ENCODE assay signal across 19 cellular contexts in the genomic region with DNA sequence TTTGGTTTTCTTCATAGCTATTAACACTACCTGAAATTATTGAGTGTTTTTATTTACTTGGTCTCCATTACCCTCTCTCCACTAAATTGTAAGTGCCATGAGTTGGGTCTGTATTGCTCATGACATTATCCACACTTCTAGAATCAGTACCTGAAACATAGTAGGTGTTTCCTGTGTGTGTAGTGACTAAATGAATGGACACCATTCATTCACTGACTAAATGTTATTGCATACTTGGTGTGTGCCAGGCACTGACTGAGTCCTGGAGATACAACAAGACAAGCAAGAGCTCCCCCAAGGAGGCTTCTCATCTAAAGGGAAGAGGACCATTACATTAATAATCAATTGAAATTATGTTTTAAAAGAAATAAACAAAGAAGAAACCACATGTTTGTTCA. TPM values are rescaled to one million over a fixed set of nuclear protein-coding genes. Genes with fewer than 3 reads are reported as not detected.
A peak's percentile ranks its signal among the peaks of the same experiment; 100 is the strongest.
DNase-seq lines count a peak whose midpoint lies in the region; ATAC-seq and TF ChIP-seq lines count a peak whose summit lies in the region.
"Had no signal": no experiment of that assay in that cellular context is flagged by ENCODE, and none has a peak within 500 bp of the region (broad histone marks: within the 10 kb centered on the region; RNA-seq: fewer than 3 reads in every experiment).

No MANE protein-coding gene starts in this region.

- no peak for TF ChIP-seq CTCF in activated B cell treated with CpG ODN at 0.5 μM for 24 hours (IDR thresholded peaks at IDR 0.05)

- no peaks in the 10 kb centered on the region for H3K27me3 Mint-ChIP-seq in activated naive CD8-positive, alpha-beta T cell treated with anti-CD3 and anti-CD28 coated beads, Interleukin-2, amount 50 U/mL, for 24 hours
- no peaks in the 10 kb centered on the region for H3K27me3 Mint-ChIP-seq in activated naive CD8-positive, alpha-beta T cell treated with anti-CD3 and anti-CD28 coated beads for 36 hours
- no peaks in the 10 kb centered on the region for H3K27me3 Mint-ChIP-seq in activated B cell treated with CpG ODN at 0.5 μM for 24 hours
- H3K27me3 Mint-ChIP-seq in stimulated activated naive B cell treated with anti-CD40 and anti-IgM and Interleukin-4, amounts not matched to agents 10 μg/mL and 1 μg/mL and 100 μg/mL, for 72 hours, result no peaks in the 10 kb centered on the region
- peaks cover 4% of the 10 kb centered on the region for H3K27me3 Mint-ChIP-seq in T-helper 17 cell

- H3K4me3 Mint-ChIP-seq in activated naive CD8-positive, alpha-beta T cell treated with anti-CD3 and anti-CD28 coated beads, Interleukin-2, amount 50 U/mL, for 24 hours, result no peak overlapping the region
- H3K4me3 Mint-ChIP-seq in activated naive CD8-positive, alpha-beta T cell treated with anti-CD3 and anti-CD28 coated beads for 36 hours, result no peak overlapping the region
- no peak overlapping the region for H3K4me3 Mint-ChIP-seq in activated B cell treated with CpG ODN at 0.5 μM for 24 hours
- H3K4me3 Mint-ChIP-seq in stimulated activated naive B cell treated with anti-CD40 and anti-IgM and Interleukin-4, amounts not matched to agents 10 μg/mL and 1 μg/mL and 100 μg/mL, for 72 hours, result no peak overlapping the region
- no peak overlapping the region for H3K4me3 Mint-ChIP-seq in T-helper 17 cell
- H3K4me3 Mint-ChIP-seq: CD8-positive, alpha-beta memory T cell had no signal

- POLR2A ChIA-PET in activated B cell treated with CpG ODN at 0.5 μM for 24 hours (lab: Charles Lee), result interaction anchor here (1.0 to 3.0 kb wide), 4 partner anchors 28 to 478 kb away, joined by 4 to 37 read pairs (median 13); a partner anchor contains a TSS

- no peaks in the 10 kb centered on the region for H3K36me3 Mint-ChIP-seq in activated naive CD8-positive, alpha-beta T cell treated with anti-CD3 and anti-CD28 coated beads, Interleukin-2, amount 50 U/mL, for 24 hours (ENCODE audit: low read depth)
- H3K36me3 Mint-ChIP-seq in activated naive CD8-positive, alpha-beta T cell treated with anti-CD3 and anti-CD28 coated beads for 36 hours, result no peaks in the 10 kb centered on the region
- H3K36me3 Mint-ChIP-seq in activated B cell treated with CpG ODN at 0.5 μM for 24 hours (ENCODE audit: low read depth), result no peaks in the 10 kb centered on the region
- H3K36me3 Mint-ChIP-seq in stimulated activated naive B cell treated with anti-CD40 and anti-IgM and Interleukin-4, amounts not matched to agents 10 μg/mL and 1 μg/mL and 100 μg/mL, for 72 hours, result no peaks in the 10 kb centered on the region
- H3K36me3 Mint-ChIP-seq in T-helper 17 cell (ENCODE audit: low read depth), result no peaks in the 10 kb centered on the region
- H3K36me3 Mint-ChIP-seq: CD8-positive, alpha-beta memory T cell had no signal

- intact Hi-C loops in activated B cell treated with CpG ODN at 0.5 μM for 24 hours (cut with micrococcal nuclease), result loop anchor here (2.0 kb wide), 1 partner anchor 20 kb away; no protein-coding TSS in a partner anchor

- CTCF ChIA-PET in activated B cell treated with CpG ODN at 0.5 μM for 24 hours (lab: Charles Lee), result interaction anchor here (0.6 to 1.6 kb wide), 5 partner anchors 11 to 821 kb away, joined by 3 to 6 read pairs (median 4); no protein-coding TSS in a partner anchor

- no peak for DNase-seq in activated naive CD8-positive, alpha-beta T cell treated with anti-CD3 and anti-CD28 coated beads, Interleukin-2, amount 50 U/mL, for 24 hours
- DNase-seq in activated naive CD8-positive, alpha-beta T cell treated with anti-CD3 and anti-CD28 coated beads for 36 hours, result no peak
- DNase-seq in activated B cell treated with CpG ODN at 0.5 μM for 24 hours, result no peak
- DNase-seq in stimulated activated naive B cell treated with anti-CD40 and anti-IgM and Interleukin-4, amounts not matched to agents 10 μg/mL and 1 μg/mL and 100 μg/mL, for 72 hours, result no peak
- no peak for DNase-seq in NCI-H2196 (lab: John Stamatoyannopoulos, UW; ENCODE audit: unreplicated experiment)
- DNase-seq in T-helper 17 cell, result no peak
- no peak for DNase-seq in pons (ENCODE audit: low spot score)
- DNase-seq: CD8-positive, alpha-beta memory T cell; KBM-7; NCI-H1092 treated with DMSO at 0.1 percent for 48 hours; NCI-H1694; NCI-H2107; NCI-H345; NCI-H526 treated with DMSO at 0.1 percent for 48 hours; SK-N-SH had no signal

- no peaks in the 10 kb centered on the region for H3K9me3 Mint-ChIP-seq in activated naive CD8-positive, alpha-beta T cell treated with anti-CD3 and anti-CD28 coated beads, Interleukin-2, amount 50 U/mL, for 24 hours
- H3K9me3 Mint-ChIP-seq in activated naive CD8-positive, alpha-beta T cell treated with anti-CD3 and anti-CD28 coated beads for 36 hours, result no peaks in the 10 kb centered on the region
- no peaks in the 10 kb centered on the region for H3K9me3 Mint-ChIP-seq in activated B cell treated with CpG ODN at 0.5 μM for 24 hours
- no peaks in the 10 kb centered on the region for H3K9me3 Mint-ChIP-seq in stimulated activated naive B cell treated with anti-CD40 and anti-IgM and Interleukin-4, amounts not matched to agents 10 μg/mL and 1 μg/mL and 100 μg/mL, for 72 hours
- H3K9me3 Mint-ChIP-seq: CD8-positive, alpha-beta memory T cell had no signal

- H3K4me1 Mint-ChIP-seq in activated naive CD8-positive, alpha-beta T cell treated with anti-CD3 and anti-CD28 coated beads, Interleukin-2, amount 50 U/mL, for 24 hours, result peaks cover 7% of the 10 kb centered on the region
- H3K4me1 Mint-ChIP-seq in activated naive CD8-positive, alpha-beta T cell treated with anti-CD3 and anti-CD28 coated beads for 36 hours, result no peaks in the 10 kb centered on the region
- H3K4me1 Mint-ChIP-seq in activated B cell treated with CpG ODN at 0.5 μM for 24 hours, result peaks cover 51% of the 10 kb centered on the region
- H3K4me1 Mint-ChIP-seq in stimulated activated naive B cell treated with anti-CD40 and anti-IgM and Interleukin-4, amounts not matched to agents 10 μg/mL and 1 μg/mL and 100 μg/mL, for 72 hours, result peaks cover 29 to 57% of the 10 kb centered on the region in 2 donors
- peaks cover 8% of the 10 kb centered on the region for H3K4me1 Mint-ChIP-seq in T-helper 17 cell
- H3K4me1 Mint-ChIP-seq: CD8-positive, alpha-beta memory T cell had no signal

- ATAC-seq in activated naive CD8-positive, alpha-beta T cell treated with anti-CD3 and anti-CD28 coated beads, Interleukin-2, amount 50 U/mL, for 24 hours, result no peak
- ATAC-seq in HG02852 (IDR thresholded peaks at IDR 0.05; ENCODE audit: unreplicated experiment), result peak; percentile 26
- no peak for ATAC-seq in activated B cell treated with CpG ODN at 0.5 μM for 24 hours (ENCODE audit: low read depth)
- peak in 1 of 2 donors; percentile 7 for ATAC-seq in stimulated activated naive B cell treated with anti-CD40 and anti-IgM and Interleukin-4, amounts not matched to agents 10 μg/mL and 1 μg/mL and 100 μg/mL, for 72 hours (replicated peaks)
- ATAC-seq in T-helper 17 cell, result no peak
- ATAC-seq: HCT116, Panc1, Right ventricle myocardium inferior had no signal

- H3K27ac Mint-ChIP-seq in activated naive CD8-positive, alpha-beta T cell treated with anti-CD3 and anti-CD28 coated beads, Interleukin-2, amount 50 U/mL, for 24 hours, result peak overlapping the region; percentile 3
- no peak overlapping the region for H3K27ac Mint-ChIP-seq in activated naive CD8-positive, alpha-beta T cell treated with anti-CD3 and anti-CD28 coated beads for 36 hours
- H3K27ac Mint-ChIP-seq in activated B cell treated with CpG ODN at 0.5 μM for 24 hours (peak overlapping the region; percentile 91), T-helper 17 cell (no peak overlapping the region)
- H3K27ac Mint-ChIP-seq in stimulated activated naive B cell treated with anti-CD40 and anti-IgM and Interleukin-4, amounts not matched to agents 10 μg/mL and 1 μg/mL and 100 μg/mL, for 72 hours, result peak overlapping the region; percentile 88

- H3K9me3 ChIP-seq in T-helper 17 cell (ENCODE audit: control insufficient read depth, low read length, poor library complexity, severe bottlenecking), result no peaks in the 10 kb centered on the region
- H3K9me3 ChIP-seq: SK-N-SH had no signal

RNA-seq across cellular contexts. Expression of a gene that starts 31.5 kb away (rescaled TPM):
- total RNA-seq in activated naive CD8-positive, alpha-beta T cell treated with anti-CD3 and anti-CD28 coated beads for 36 hours, result 1 to 10 TPM; 9.7 to 9.8 TPM
- total RNA-seq in activated B cell treated with CpG ODN at 0.5 μM for 24 hours, result 73.8 and 96.8 TPM in 2 replicates
- 100 to 1,000 TPM; 101 to 120 TPM for total RNA-seq in T-helper 17 cell

Comparison
In these comparisons a context has a peak if more than half of its experiments do, and no peak if none do; other contexts are left out.
1. H3K27ac Mint-ChIP-seq: peak in activated naive CD8-positive, alpha-beta T cell treated with anti-CD3 and anti-CD28 coated beads, Interleukin-2, amount 50 U/mL, for 24 hours (single experiment), activated B cell treated with CpG ODN at 0.5 μM for 24 hours (single experiment) and stimulated activated naive B cell treated with anti-CD40 and anti-IgM and Interleukin-4, amounts not matched to agents 10 μg/mL and 1 μg/mL and 100 μg/mL, for 72 hours (single experiment); none in activated naive CD8-positive, alpha-beta T cell treated with anti-CD3 and anti-CD28 coated beads for 36 hours (single experiment) and T-helper 17 cell (single experiment).